In the genomic region with DNA sequence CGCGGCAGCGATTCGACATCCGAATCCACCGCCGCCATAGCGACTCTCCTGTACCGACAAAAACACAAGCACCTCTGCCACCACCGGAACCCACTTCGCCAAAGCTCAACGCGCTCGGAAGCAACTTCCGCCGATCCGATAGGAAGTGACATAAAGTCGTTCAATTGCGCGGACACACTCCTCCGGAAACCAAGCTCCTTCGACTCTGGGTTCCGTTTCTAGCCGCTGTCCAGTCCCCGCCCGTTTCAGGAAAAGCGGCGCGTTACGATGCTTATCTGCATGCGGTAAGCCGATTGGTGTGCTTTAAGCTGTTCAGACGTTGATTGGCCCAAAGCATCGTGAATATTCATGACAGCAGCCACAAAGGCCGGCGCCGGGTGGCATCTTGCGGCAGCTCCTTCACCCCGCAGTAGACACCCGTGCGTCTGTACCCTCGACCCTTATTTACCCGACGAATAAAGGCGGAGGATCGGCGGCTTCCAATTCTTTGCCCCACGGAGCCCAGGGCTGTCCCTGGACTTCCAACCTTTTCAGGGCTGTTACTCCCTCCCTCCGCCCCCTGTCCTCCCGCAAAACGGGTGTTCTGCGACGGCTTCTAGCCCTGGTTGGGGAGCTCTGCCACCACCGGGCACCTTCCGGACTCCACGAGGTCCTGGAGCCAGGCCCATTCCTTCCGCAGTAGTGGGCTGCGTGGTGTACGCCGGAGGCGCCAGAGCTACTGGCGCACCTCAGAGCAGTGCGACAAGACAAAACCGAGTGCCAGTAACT, we compare ENCODE assay signal across 1 cellular context.
TF ChIP-seq lines count a peak whose summit lies in the region.

A gene with protein sequence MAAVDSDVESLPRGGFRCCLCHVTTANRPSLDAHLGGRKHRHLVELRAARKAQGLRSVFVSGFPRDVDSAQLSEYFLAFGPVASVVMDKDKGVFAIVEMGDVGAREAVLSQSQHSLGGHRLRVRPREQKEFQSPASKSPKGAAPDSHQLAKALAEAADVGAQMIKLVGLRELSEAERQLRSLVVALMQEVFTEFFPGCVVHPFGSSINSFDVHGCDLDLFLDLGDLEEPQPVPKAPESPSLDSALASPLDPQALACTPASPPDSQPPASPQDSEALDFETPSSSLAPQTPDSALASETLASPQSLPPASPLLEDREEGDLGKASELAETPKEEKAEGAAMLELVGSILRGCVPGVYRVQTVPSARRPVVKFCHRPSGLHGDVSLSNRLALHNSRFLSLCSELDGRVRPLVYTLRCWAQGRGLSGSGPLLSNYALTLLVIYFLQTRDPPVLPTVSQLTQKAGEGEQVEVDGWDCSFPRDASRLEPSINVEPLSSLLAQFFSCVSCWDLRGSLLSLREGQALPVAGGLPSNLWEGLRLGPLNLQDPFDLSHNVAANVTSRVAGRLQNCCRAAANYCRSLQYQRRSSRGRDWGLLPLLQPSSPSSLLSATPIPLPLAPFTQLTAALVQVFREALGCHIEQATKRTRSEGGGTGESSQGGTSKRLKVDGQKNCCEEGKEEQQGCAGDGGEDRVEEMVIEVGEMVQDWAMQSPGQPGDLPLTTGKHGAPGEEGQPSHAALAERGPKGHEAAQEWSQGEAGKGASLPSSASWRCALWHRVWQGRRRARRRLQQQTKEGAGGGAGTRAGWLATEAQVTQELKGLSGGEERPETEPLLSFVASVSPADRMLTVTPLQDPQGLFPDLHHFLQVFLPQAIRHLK (minus strand): TSS at position 76 of the 768 bp plus-strand sequence. CDS start 38 bp downstream, at position 38.

TF ChIP-seq in GM12878, 131 proteins besides CTCF, POLR2A, EP300 and RAD21 (continued from another document):
- TF ChIP-seq, protein P1, sequence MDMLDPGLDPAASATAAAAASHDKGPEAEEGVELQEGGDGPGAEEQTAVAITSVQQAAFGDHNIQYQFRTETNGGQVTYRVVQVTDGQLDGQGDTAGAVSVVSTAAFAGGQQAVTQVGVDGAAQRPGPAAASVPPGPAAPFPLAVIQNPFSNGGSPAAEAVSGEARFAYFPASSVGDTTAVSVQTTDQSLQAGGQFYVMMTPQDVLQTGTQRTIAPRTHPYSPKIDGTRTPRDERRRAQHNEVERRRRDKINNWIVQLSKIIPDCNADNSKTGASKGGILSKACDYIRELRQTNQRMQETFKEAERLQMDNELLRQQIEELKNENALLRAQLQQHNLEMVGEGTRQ (IDR thresholded peaks at IDR 0.05; ENCODE audit: borderline replicate concordance, low read depth, low read length), result no peak
- TF ChIP-seq, protein P2, sequence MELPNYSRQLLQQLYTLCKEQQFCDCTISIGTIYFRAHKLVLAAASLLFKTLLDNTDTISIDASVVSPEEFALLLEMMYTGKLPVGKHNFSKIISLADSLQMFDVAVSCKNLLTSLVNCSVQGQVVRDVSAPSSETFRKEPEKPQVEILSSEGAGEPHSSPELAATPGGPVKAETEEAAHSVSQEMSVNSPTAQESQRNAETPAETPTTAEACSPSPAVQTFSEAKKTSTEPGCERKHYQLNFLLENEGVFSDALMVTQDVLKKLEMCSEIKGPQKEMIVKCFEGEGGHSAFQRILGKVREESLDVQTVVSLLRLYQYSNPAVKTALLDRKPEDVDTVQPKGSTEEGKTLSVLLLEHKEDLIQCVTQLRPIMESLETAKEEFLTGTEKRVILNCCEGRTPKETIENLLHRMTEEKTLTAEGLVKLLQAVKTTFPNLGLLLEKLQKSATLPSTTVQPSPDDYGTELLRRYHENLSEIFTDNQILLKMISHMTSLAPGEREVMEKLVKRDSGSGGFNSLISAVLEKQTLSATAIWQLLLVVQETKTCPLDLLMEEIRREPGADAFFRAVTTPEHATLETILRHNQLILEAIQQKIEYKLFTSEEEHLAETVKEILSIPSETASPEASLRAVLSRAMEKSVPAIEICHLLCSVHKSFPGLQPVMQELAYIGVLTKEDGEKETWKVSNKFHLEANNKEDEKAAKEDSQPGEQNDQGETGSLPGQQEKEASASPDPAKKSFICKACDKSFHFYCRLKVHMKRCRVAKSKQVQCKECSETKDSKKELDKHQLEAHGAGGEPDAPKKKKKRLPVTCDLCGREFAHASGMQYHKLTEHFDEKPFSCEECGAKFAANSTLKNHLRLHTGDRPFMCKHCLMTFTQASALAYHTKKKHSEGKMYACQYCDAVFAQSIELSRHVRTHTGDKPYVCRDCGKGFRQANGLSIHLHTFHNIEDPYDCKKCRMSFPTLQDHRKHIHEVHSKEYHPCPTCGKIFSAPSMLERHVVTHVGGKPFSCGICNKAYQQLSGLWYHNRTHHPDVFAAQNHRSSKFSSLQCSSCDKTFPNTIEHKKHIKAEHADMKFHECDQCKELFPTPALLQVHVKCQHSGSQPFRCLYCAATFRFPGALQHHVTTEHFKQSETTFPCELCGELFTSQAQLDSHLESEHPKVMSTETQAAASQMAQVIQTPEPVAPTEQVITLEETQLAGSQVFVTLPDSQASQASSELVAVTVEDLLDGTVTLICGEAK (IDR thresholded peaks at IDR 0.05; ENCODE audit: borderline replicate concordance), result peak; percentile 99
- TF ChIP-seq, protein P3, sequence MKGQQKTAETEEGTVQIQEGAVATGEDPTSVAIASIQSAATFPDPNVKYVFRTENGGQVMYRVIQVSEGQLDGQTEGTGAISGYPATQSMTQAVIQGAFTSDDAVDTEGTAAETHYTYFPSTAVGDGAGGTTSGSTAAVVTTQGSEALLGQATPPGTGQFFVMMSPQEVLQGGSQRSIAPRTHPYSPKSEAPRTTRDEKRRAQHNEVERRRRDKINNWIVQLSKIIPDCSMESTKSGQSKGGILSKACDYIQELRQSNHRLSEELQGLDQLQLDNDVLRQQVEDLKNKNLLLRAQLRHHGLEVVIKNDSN (IDR thresholded peaks at IDR 0.05; ENCODE audit: borderline replicate concordance, extremely low read length, insufficient read depth, low read depth, low read length), result peak; percentile 3
- TF ChIP-seq RBBP5 (conservative IDR thresholded peaks at IDR 0.05) (no peak), FOS (IDR thresholded peaks at IDR 0.05; ENCODE audit: borderline replicate concordance, extremely low read depth, insufficient read length) (peak; percentile 30), ASH2L (IDR thresholded peaks at IDR 0.05; ENCODE audit: borderline replicate concordance, low read depth) (no peak), CREM (IDR thresholded peaks at IDR 0.05; ENCODE audit: low read depth) (peak; percentile 99), NKRF (conservative IDR thresholded peaks at IDR 0.05) (0 out of 2 replicates have a peak, but pooled peaks have one; percentile 59), IRF4 (IDR thresholded peaks at IDR 0.05; ENCODE audit: low read depth, low read length) (peak; percentile 90), ATF7 (IDR thresholded peaks at IDR 0.05; ENCODE audit: low read depth) (peak; percentile 94), RELA (IDR thresholded peaks at IDR 0.05; ENCODE audit: borderline replicate concordance, partially characterized antibody) (peak; percentile 95), NR2C2 (IDR thresholded peaks at IDR 0.05; ENCODE audit: borderline replicate concordance, control insufficient read depth, insufficient read length, low read depth) (no peak), IKZF1 (conservative IDR thresholded peaks at IDR 0.05) (peak; percentile 89), MEF2B (IDR thresholded peaks at IDR 0.05; ENCODE audit: partially characterized antibody, poor library complexity, severe bottlenecking) (peak; percentile 18), WRNIP1 (IDR thresholded peaks at IDR 0.05; ENCODE audit: borderline replicate concordance, low read depth, low read length) (peak; percentile 98), ZNF592 (IDR thresholded peaks at IDR 0.05) (no peak; the same call in 1 of the 2 replicates), NBN (IDR thresholded peaks at IDR 0.05) (peak; percentile 98), RB1 (IDR thresholded peaks at IDR 0.05; ENCODE audit: borderline replicate concordance) (peak; percentile 89; the same call in 1 of the 2 replicates), ZBTB33 (IDR thresholded peaks at IDR 0.05) (no peak), HDGF (IDR thresholded peaks at IDR 0.05) (peak; percentile 38; the same call in 1 of the 2 replicates), BHLHE40 (IDR thresholded peaks at IDR 0.05; ENCODE audit: borderline replicate concordance in 1 of 2, low read depth in 2 of 2, low read length in 1 of 2) (peak; percentile 69 to 72; a peak in 3 of 4 replicates), NR2C1 (IDR thresholded peaks at IDR 0.05) (peak; percentile 78)
